14 cellular contexts compared by ENCODE assay signal in the genomic region with DNA sequence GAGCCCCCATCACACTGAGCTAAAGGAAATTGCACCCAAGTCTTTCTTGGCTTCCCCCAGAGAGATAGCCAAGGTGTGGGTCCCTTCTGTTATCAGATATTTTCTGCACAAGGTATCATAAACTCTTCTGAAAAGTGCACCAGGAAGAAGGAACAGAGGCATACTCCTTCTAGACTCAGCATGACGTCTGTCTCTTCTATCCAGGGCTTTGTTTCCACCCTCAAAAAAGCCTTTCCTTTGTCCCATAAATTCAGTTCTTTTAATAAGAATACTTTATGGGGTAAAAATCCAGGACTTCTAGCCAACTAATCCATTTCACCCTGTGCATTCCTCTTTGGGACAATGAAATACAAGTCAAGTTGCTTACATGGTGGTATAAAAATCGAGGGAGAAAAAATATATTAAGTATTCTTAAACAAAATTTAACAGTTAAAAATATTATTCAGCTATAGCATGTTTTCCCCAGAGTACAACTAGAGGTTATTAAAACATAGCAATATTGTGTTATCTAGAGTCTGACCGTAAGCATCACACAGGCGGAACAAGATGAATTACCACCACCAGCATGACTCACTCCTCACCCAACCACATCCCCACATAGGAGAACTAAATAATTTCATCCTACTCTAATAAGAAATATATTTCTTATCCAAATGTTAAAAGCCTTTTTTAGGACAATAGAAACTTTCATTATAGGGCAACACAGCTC.
DNase-seq lines count a peak whose midpoint lies in the region; ATAC-seq and TF ChIP-seq lines count a peak whose summit lies in the region.
"Had no signal": no experiment of that assay in that cellular context is flagged by ENCODE, and none has a peak within 500 bp of the region (broad histone marks: within the 10 kb centered on the region; RNA-seq: fewer than 3 reads in every experiment).

No MANE protein-coding gene starts in this region.

- TF ChIP-seq POLR2A in GM18505 (IDR thresholded peaks at IDR 0.05; ENCODE audit: borderline replicate concordance, extremely low read depth, insufficient read depth, insufficient read length) = no peak

- no peaks in the 10 kb centered on the region for H3K27me3 Mint-ChIP-seq in activated CD4-positive, alpha-beta memory T cell treated with anti-CD3 and anti-CD28 coated beads, Interleukin-2, amount 10 ng/mL, durations not matched to agents 7 days and 5 days
- H3K27me3 Mint-ChIP-seq in stimulated activated memory B cell treated with anti-CD40 and anti-IgM and Interleukin-4, amounts not matched to agents 10 μg/mL and 1 μg/mL and 100 μg/mL, for 72 hours = no peaks in the 10 kb centered on the region
- H3K27me3 Mint-ChIP-seq: activated CD4-positive, alpha-beta T cell treated with anti-CD3 and anti-CD28 coated beads, Interleukin-2, amount 10 ng/mL, durations not matched to agents 7 days and 5 days; memory B cell had no signal

- POLR2A ChIA-PET in activated CD4-positive, alpha-beta memory T cell treated with anti-CD3 and anti-CD28 coated beads, Interleukin-2, amount 10 ng/mL, durations not matched to agents 7 days and 5 days (lab: Charles Lee) = no interaction called here

- no peaks in the 10 kb centered on the region for H3K36me3 Mint-ChIP-seq in activated CD4-positive, alpha-beta memory T cell treated with anti-CD3 and anti-CD28 coated beads, Interleukin-2, amount 10 ng/mL, durations not matched to agents 7 days and 5 days (ENCODE audit: low read depth)
- H3K36me3 Mint-ChIP-seq in stimulated activated memory B cell treated with anti-CD40 and anti-IgM and Interleukin-4, amounts not matched to agents 10 μg/mL and 1 μg/mL and 100 μg/mL, for 72 hours = no peaks in the 10 kb centered on the region
- H3K36me3 Mint-ChIP-seq: memory B cell had no signal

- CTCF ChIA-PET in activated CD4-positive, alpha-beta memory T cell treated with anti-CD3 and anti-CD28 coated beads, Interleukin-2, amount 10 ng/mL, durations not matched to agents 7 days and 5 days (lab: Charles Lee) = no interaction called here

- intact Hi-C loops in left lung (cut with DNase I) = no loop called here

- H3K9me3 ChIP-seq in left lung = peaks cover 0 to 2% of the 10 kb centered on the region in 2 donors
- H3K9me3 ChIP-seq: vagina had no signal

- no peaks in the 10 kb centered on the region for H3K36me3 ChIP-seq in left lung
- H3K36me3 ChIP-seq: vagina had no signal

- H3K4me1 Mint-ChIP-seq in activated CD4-positive, alpha-beta memory T cell treated with anti-CD3 and anti-CD28 coated beads, Interleukin-2, amount 10 ng/mL, durations not matched to agents 7 days and 5 days = no peaks in the 10 kb centered on the region
- H3K4me1 Mint-ChIP-seq in stimulated activated memory B cell treated with anti-CD40 and anti-IgM and Interleukin-4, amounts not matched to agents 10 μg/mL and 1 μg/mL and 100 μg/mL, for 72 hours = no peaks in the 10 kb centered on the region
- H3K4me1 Mint-ChIP-seq: activated CD4-positive, alpha-beta T cell treated with anti-CD3 and anti-CD28 coated beads, Interleukin-2, amount 10 ng/mL, durations not matched to agents 7 days and 5 days; memory B cell had no signal

- no peak for TF ChIP-seq CTCF in AG09309 (IDR thresholded peaks at IDR 0.05; ENCODE audit: control insufficient read depth, insufficient read depth, low read depth, low read length, missing control alignments)
- TF ChIP-seq CTCF in left lung (IDR thresholded peaks at IDR 0.05) = no peak

- peak; percentile 64 for ATAC-seq in left lung
- no peak for ATAC-seq in HG02642 (IDR thresholded peaks at IDR 0.05; ENCODE audit: poor library complexity, unreplicated experiment)
- no peak for ATAC-seq in GM18505 (IDR thresholded peaks at IDR 0.05; ENCODE audit: unreplicated experiment)
- ATAC-seq in stimulated activated memory B cell treated with anti-CD40 and anti-IgM and Interleukin-4, amounts not matched to agents 10 μg/mL and 1 μg/mL and 100 μg/mL, for 72 hours = no peak

- no peaks in the 10 kb centered on the region for H3K4me1 ChIP-seq in left lung
- H3K4me1 ChIP-seq: vagina had no signal

- H3K27ac ChIP-seq in left lung = no peak overlapping the region
- H3K27ac ChIP-seq: vagina had no signal

- peak; percentile 21 for DNase-seq in AG09309 (ENCODE audit: low read depth)
- DNase-seq in NCI-H226 = peak; percentile 87
- DNase-seq in brain pericyte (ENCODE audit: low read depth, low spot score) = peak; percentile 40
- no peak for DNase-seq in left lung
- no peak for DNase-seq in activated CD4-positive, alpha-beta memory T cell treated with anti-CD3 and anti-CD28 coated beads, Interleukin-2, amount 10 ng/mL, durations not matched to agents 7 days and 5 days
- DNase-seq: activated CD4-positive, alpha-beta T cell treated with anti-CD3 and anti-CD28 coated beads, Interleukin-2, amount 10 ng/mL, durations not matched to agents 7 days and 5 days; aorta; DND-41; T-helper 1 cell had no signal

- no peak overlapping the region for H3K4me3 Mint-ChIP-seq in activated CD4-positive, alpha-beta memory T cell treated with anti-CD3 and anti-CD28 coated beads, Interleukin-2, amount 10 ng/mL, durations not matched to agents 7 days and 5 days
- no peak overlapping the region for H3K4me3 Mint-ChIP-seq in stimulated activated memory B cell treated with anti-CD40 and anti-IgM and Interleukin-4, amounts not matched to agents 10 μg/mL and 1 μg/mL and 100 μg/mL, for 72 hours
- H3K4me3 Mint-ChIP-seq: activated CD4-positive, alpha-beta T cell treated with anti-CD3 and anti-CD28 coated beads, Interleukin-2, amount 10 ng/mL, durations not matched to agents 7 days and 5 days; memory B cell had no signal

- no peaks in the 10 kb centered on the region for H3K27me3 ChIP-seq in left lung
- H3K27me3 ChIP-seq: vagina had no signal

- H3K4me3 ChIP-seq in AG09309 (ENCODE audit: control insufficient read depth, low read depth, low read length) (no peak overlapping the region), left lung (no peak overlapping the region)
- H3K4me3 ChIP-seq: vagina had no signal

- H3K27ac Mint-ChIP-seq in activated CD4-positive, alpha-beta memory T cell treated with anti-CD3 and anti-CD28 coated beads, Interleukin-2, amount 10 ng/mL, durations not matched to agents 7 days and 5 days = no peak overlapping the region
- no peak overlapping the region for H3K27ac Mint-ChIP-seq in stimulated activated memory B cell treated with anti-CD40 and anti-IgM and Interleukin-4, amounts not matched to agents 10 μg/mL and 1 μg/mL and 100 μg/mL, for 72 hours
- H3K27ac Mint-ChIP-seq: activated CD4-positive, alpha-beta T cell treated with anti-CD3 and anti-CD28 coated beads, Interleukin-2, amount 10 ng/mL, durations not matched to agents 7 days and 5 days; memory B cell had no signal

- H3K9me3 Mint-ChIP-seq in activated CD4-positive, alpha-beta memory T cell treated with anti-CD3 and anti-CD28 coated beads, Interleukin-2, amount 10 ng/mL, durations not matched to agents 7 days and 5 days = no peaks in the 10 kb centered on the region
- peaks cover 6% of the 10 kb centered on the region for H3K9me3 Mint-ChIP-seq in stimulated activated memory B cell treated with anti-CD40 and anti-IgM and Interleukin-4, amounts not matched to agents 10 μg/mL and 1 μg/mL and 100 μg/mL, for 72 hours
- H3K9me3 Mint-ChIP-seq: activated CD4-positive, alpha-beta T cell treated with anti-CD3 and anti-CD28 coated beads, Interleukin-2, amount 10 ng/mL, durations not matched to agents 7 days and 5 days had no signal

Comparison
In these comparisons a context has a peak if more than half of its experiments do, and no peak if none do; other contexts are left out.
1. DNase-seq: peak in AG09309 (single experiment), NCI-H226 (single experiment) and brain pericyte (single experiment); none in left lung (0 of 2) and activated CD4-positive, alpha-beta memory T cell treated with anti-CD3 and anti-CD28 coated beads, Interleukin-2, amount 10 ng/mL, durations not matched to agents 7 days and 5 days (single experiment).